In genomic region chr2:105749583-105750399, GRCh38 we compare ENCODE assay signal across 10 cellular contexts. TPM values are rescaled to one million over a fixed set of nuclear protein-coding genes. Genes with fewer than 3 reads are reported as not detected.
DNase-seq lines count a peak whose midpoint lies in the region; ATAC-seq, FAIRE-seq and TF ChIP-seq lines count a peak whose summit lies in the region.
"Had no signal": no experiment of that assay in that cellular context is flagged by ENCODE, and none has a peak within 500 bp of the region (broad histone marks: within the 10 kb centered on the region; RNA-seq: fewer than 3 reads in every experiment).

No MANE protein-coding gene starts in this region.

- no TSS peak for BruUV-seq in K562 (replicated peaks; lab: Mats Ljungman, UMichigan)

- H3K4me1 Mint-ChIP-seq in CD4-positive, alpha-beta T cell (ENCODE audit: low read depth): peaks cover 92% of the 10 kb centered on the region
- peaks cover 70% of the 10 kb centered on the region for H3K4me1 Mint-ChIP-seq in T-helper 2 cell treated with Interferon-gamma antibody and Interleukin-4, amounts not matched to agents 5 μg/mL and 100 μg/mL, for 36 hours (ENCODE audit: low read depth)
- peaks cover 46 to 91% (median 84%) of the 10 kb centered on the region in 4 donors for H3K4me1 Mint-ChIP-seq in naive thymus-derived CD8-positive, alpha-beta T cell

- peak; percentile 2 for ATAC-seq in CD4-positive, alpha-beta T cell (ENCODE audit: poor library complexity)
- ATAC-seq in K562 (no peak), GM19324 (IDR thresholded peaks at IDR 0.05; ENCODE audit: low FRiP score, unreplicated experiment) (no peak), GM21825 (IDR thresholded peaks at IDR 0.05; ENCODE audit: unreplicated experiment) (no peak)
- no peak for ATAC-seq in naive thymus-derived CD8-positive, alpha-beta T cell

- no peaks in the 10 kb centered on the region for H3K9me3 ChIP-seq in CD4-positive, alpha-beta T cell (ENCODE audit: control insufficient read depth, low read length)
- H3K9me3 ChIP-seq in K562 (replicated peaks; ENCODE audit: control insufficient read depth, insufficient read depth, low read depth, low read length): no peaks in the 10 kb centered on the region
- H3K9me3 ChIP-seq in prostate gland: no peaks in the 10 kb centered on the region
- H3K9me3 ChIP-seq: MG63 had no signal

- H2AFZ ChIP-seq in K562 (ENCODE audit: low read depth, low read length): no peak overlapping the region
- H2AFZ ChIP-seq: neural progenitor cell had no signal

- H3K79me2 ChIP-seq in K562 (ENCODE audit: control insufficient read depth, insufficient read depth, low read length): peaks cover 38% of the 10 kb centered on the region

- peak overlapping the region; percentile 52 for H3K27ac ChIP-seq in CD4-positive, alpha-beta T cell (ENCODE audit: low read depth, low read length)
- H3K27ac ChIP-seq in K562 (ENCODE audit: extremely low read depth, low read depth, low read length) (no peak overlapping the region), prostate gland (no peak overlapping the region)
- H3K27ac ChIP-seq: neural progenitor cell had no signal

- H3K4me2 ChIP-seq in K562 (ENCODE audit: insufficient read depth, low read length): no peak overlapping the region
- H3K4me2 ChIP-seq: neural progenitor cell had no signal

- H4K20me1 ChIP-seq in K562 (replicated peaks; ENCODE audit: control insufficient read depth, insufficient read depth, low read length): peaks cover 12% of the 10 kb centered on the region

- POLR2A ChIA-PET in CD4-positive, alpha-beta T cell (lab: Charles Lee): interaction anchor here (0.6 to 2.2 kb wide), 10 partner anchors 11 to 411 kb away, joined by 3 to 9 read pairs (median 4); no protein-coding TSS in a partner anchor
- POLR2A ChIA-PET in K562 (lab: Yijun Ruan, JAX): interaction anchor here (1.0 kb wide), 1 partner anchor 9 kb away, joined by 3 read pairs; no protein-coding TSS in a partner anchor
- POLR2A ChIA-PET in naive thymus-derived CD8-positive, alpha-beta T cell (lab: Charles Lee): interaction anchor here (0.6 to 3.9 kb wide), 14 partner anchors 8 to 347 kb away, joined by 3 to 28 read pairs (median 4); no protein-coding TSS in a partner anchor

- CTCF ChIA-PET in CD4-positive, alpha-beta T cell (lab: Charles Lee): interaction anchor here (1.0 to 1.7 kb wide), 6 partner anchors 8 to 348 kb away, joined by 4 to 5 read pairs (median 4); no protein-coding TSS in a partner anchor
- CTCF ChIA-PET in K562 (lab: Yijun Ruan, JAX; ENCODE audit: low intra/inter-chr PET ratio): no interaction called here

- H3K9me1 ChIP-seq in K562 (ENCODE audit: control insufficient read depth, insufficient read depth, low read length): no peaks in the 10 kb centered on the region

- no peak overlapping the region for H3K4me3 ChIP-seq in K562
- H3K4me3 ChIP-seq in prostate gland: no peak overlapping the region
- H3K4me3 ChIP-seq: MG63, neural progenitor cell had no signal

- TF ChIP-seq EP300 in K562 (IDR thresholded peaks at IDR 0.05; ENCODE audit: low read length): no peak

- DNase-seq in CD4-positive, alpha-beta T cell: peak in 2 of 10 experiments; percentile 24 to 56
- no peak for DNase-seq in T-helper 2 cell treated with Interferon-gamma antibody and Interleukin-4, amounts not matched to agents 5 μg/mL and 100 μg/mL, for 36 hours (ENCODE audit: low spot score)
- DNase-seq in K562 (ENCODE audit: extremely low read depth in 1 of 4, low spot score in 3 of 4) (no peak), NAMALWA (ENCODE audit: low spot score) (no peak), prostate gland (ENCODE audit: low spot score) (no peak)
- no peak for DNase-seq in naive thymus-derived CD8-positive, alpha-beta T cell
- DNase-seq: MG63 had no signal

- H3K9ac ChIP-seq in K562 (ENCODE audit: insufficient read depth in 1 of 2, low read depth in 2 of 2, low read length in 2 of 2): 0 out of 4 replicates have a peak overlapping the region, but pooled peaks of 1 of the 2 experiments have one; percentile 0
- H3K9ac ChIP-seq: neural progenitor cell had no signal

- peaks cover 84% of the 10 kb centered on the region for H3K36me3 Mint-ChIP-seq in CD4-positive, alpha-beta T cell (ENCODE audit: low read depth)
- H3K36me3 Mint-ChIP-seq in T-helper 2 cell treated with Interferon-gamma antibody and Interleukin-4, amounts not matched to agents 5 μg/mL and 100 μg/mL, for 36 hours (ENCODE audit: low read depth): peaks cover 65% of the 10 kb centered on the region
- peaks cover 0 to 64% (median 16%) of the 10 kb centered on the region in 3 donors for H3K36me3 Mint-ChIP-seq in naive thymus-derived CD8-positive, alpha-beta T cell

- intact Hi-C loops in CD4-positive, alpha-beta T cell (cut with DNase I, micrococcal nuclease): loop anchor here (5.0 to 10.0 kb wide), 8 partner anchors 38 to 415 kb away; partner anchors contain the start of gene C2orf49 (in 1 of the 2)
- intact Hi-C loops in K562 (cut with micrococcal nuclease): loop anchor here (5.0 kb wide), 1 partner anchor 172 kb away; no protein-coding TSS in a partner anchor
- intact Hi-C loops in prostate gland (cut with DNase I): loop anchor here (5.0 kb wide), 1 partner anchor 323 kb away; no protein-coding TSS in a partner anchor

- in situ Hi-C loops in K562 (cut with MboI): no loop called here

- no peaks in the 10 kb centered on the region for H3K27me3 Mint-ChIP-seq in CD4-positive, alpha-beta T cell
- no peaks in the 10 kb centered on the region for H3K27me3 Mint-ChIP-seq in T-helper 2 cell treated with Interferon-gamma antibody and Interleukin-4, amounts not matched to agents 5 μg/mL and 100 μg/mL, for 36 hours (ENCODE audit: low read depth)
- no peaks in the 10 kb centered on the region for H3K27me3 Mint-ChIP-seq in naive thymus-derived CD8-positive, alpha-beta T cell

- FAIRE-seq in K562 (lab: Jason Lieb, UNC): no peak

- peak overlapping the region; percentile 83 for H3K4me3 Mint-ChIP-seq in CD4-positive, alpha-beta T cell
- H3K4me3 Mint-ChIP-seq in T-helper 2 cell treated with Interferon-gamma antibody and Interleukin-4, amounts not matched to agents 5 μg/mL and 100 μg/mL, for 36 hours: peak overlapping the region; percentile 77
- H3K4me3 Mint-ChIP-seq in naive thymus-derived CD8-positive, alpha-beta T cell: peak overlapping the region; percentile 71 to 99 (median 94)
- H3K4me3 Mint-ChIP-seq: neural progenitor cell had no signal

- WGBS in K562 (ENCODE audit: insufficient coverage, low coverage, missing lambda C conversion rate): 63% methylated on average over 18 of the region's 18 CpGs
- 89% methylated on average over 18 of the region's 18 CpGs for WGBS in prostate gland

- TF ChIP-seq CTCF in CD4-positive, alpha-beta T cell (IDR thresholded peaks at IDR 0.05): no peak
- TF ChIP-seq CTCF in K562 (IDR thresholded peaks at IDR 0.05 in 2 of 3, conservative IDR thresholded peaks at IDR 0.05 in 1 of 3; ENCODE audit: insufficient read depth in 2 of 3, low read depth in 1 of 3, low read length in 3 of 3): no peak
- no peak for TF ChIP-seq CTCF in prostate gland (IDR thresholded peaks at IDR 0.05)

- H3K9me3 Mint-ChIP-seq in CD4-positive, alpha-beta T cell: no peaks in the 10 kb centered on the region
- H3K9me3 Mint-ChIP-seq in T-helper 2 cell treated with Interferon-gamma antibody and Interleukin-4, amounts not matched to agents 5 μg/mL and 100 μg/mL, for 36 hours: no peaks in the 10 kb centered on the region
- peaks cover 0 to 1% (median 0%) of the 10 kb centered on the region in 9 donors for H3K9me3 Mint-ChIP-seq in naive thymus-derived CD8-positive, alpha-beta T cell

- H3K27ac Mint-ChIP-seq in CD4-positive, alpha-beta T cell: peak overlapping the region; percentile 98
- peak overlapping the region; percentile 59 for H3K27ac Mint-ChIP-seq in T-helper 2 cell treated with Interferon-gamma antibody and Interleukin-4, amounts not matched to agents 5 μg/mL and 100 μg/mL, for 36 hours
- peak overlapping the region; percentile 82 to 98 (median 97) for H3K27ac Mint-ChIP-seq in naive thymus-derived CD8-positive, alpha-beta T cell
- H3K27ac Mint-ChIP-seq: neural progenitor cell had no signal

- H3K27me3 ChIP-seq in CD4-positive, alpha-beta T cell (ENCODE audit: control insufficient read depth, insufficient read depth, low read length): no peaks in the 10 kb centered on the region
- H3K27me3 ChIP-seq in K562 (ENCODE audit: control insufficient read depth in 2 of 2, insufficient read depth in 2 of 2, low read length in 2 of 2) (no peaks in the 10 kb centered on the region), prostate gland (replicated peaks; ENCODE audit: insufficient read depth) (no peaks in the 10 kb centered on the region)
- H3K27me3 ChIP-seq: MG63 had no signal

- H3K36me3 ChIP-seq in K562 (ENCODE audit: control insufficient read depth, insufficient read depth, low read length) (peaks cover 4% of the 10 kb centered on the region; the same call in 2 of the 3 replicates), prostate gland (no peaks in the 10 kb centered on the region)
- H3K36me3 ChIP-seq: neural progenitor cell had no signal

- no peak for TF ChIP-seq RAD21 in K562 (CRISPR knock-in tag; conservative IDR thresholded peaks at IDR 0.05 in 1 of 2, IDR thresholded peaks at IDR 0.05 in 1 of 2)

- TF ChIP-seq POLR2A in K562 (conservative IDR thresholded peaks at IDR 0.05): no peak
- TF ChIP-seq POLR2A in prostate gland (IDR thresholded peaks at IDR 0.05): no peak

- peaks cover 12 to 13% of the 10 kb centered on the region in 2 experiments for H3K4me1 ChIP-seq in K562 (replicated peaks in 1 of 2; ENCODE audit: control insufficient read depth in 2 of 2, insufficient read depth in 2 of 2, low read length in 2 of 2)
- H3K4me1 ChIP-seq in prostate gland (replicated peaks): no peaks in the 10 kb centered on the region

RNA-seq across cellular contexts. Expression of gene NCK2, which starts 5.1 kb away (rescaled TPM):
- 10 to 100 TPM; 92.1 to 92.3 TPM for total RNA-seq in CD4-positive, alpha-beta T cell
- total RNA-seq in K562 (2011; cell fraction: chromatin; rRNA removed; ENCODE audit: low replicate concordance): 6.2 and 7.3 TPM in 2 replicates
- 5.0 and 5.1 TPM in 2 replicates for total RNA-seq in K562 (2011; cell fraction: nucleolus; rRNA removed)
- 4.7 and 4.8 TPM in 2 replicates for total RNA-seq in K562 (2011; cell fraction: nucleoplasm; rRNA removed)
- 23.2 and 24.6 TPM in 2 replicates for total RNA-seq in K562 (2014; rRNA removed)
- total RNA-seq in K562 (2014; rRNA removed; fragmentation: Illumina TruSeq; extraction: Trizol): 8.6 and 10.8 TPM in 2 replicates
- total RNA-seq in K562 (2015; rRNA removed; fragmentation: Illumina TruSeq; extraction: Trizol): 19.6 and 21.4 TPM in 2 replicates
- 25.8 and 27.9 TPM in 2 replicates for total RNA-seq in K562 (2021)
- polyA plus RNA-seq in K562 (2011; rRNA removed): 4.5 and 4.8 TPM in 2 replicates
- 4.3 and 7.8 TPM in 2 replicates for polyA plus RNA-seq in K562 (2011; cell fraction: cytosol; rRNA removed)
- polyA plus RNA-seq in K562 (2011; cell fraction: nucleus; rRNA removed): 3.6 and 5.1 TPM in 2 replicates
- 27.1 and 38.2 TPM in 2 replicates for polyA plus RNA-seq in K562 (2012)
- polyA plus RNA-seq in K562 (2014; fragmentation: Illumina TruSeq; extraction: Trizol): 15.9 and 21.9 TPM in 2 replicates
- polyA plus RNA-seq in K562 (2014; fragmentation: Nextera tagmentation; extraction: Ambion mirVana): 1 to 10 TPM in 1 of 2 experiments, under 1 TPM in 1; 0.90 to 1.8 TPM
- polyA plus RNA-seq in K562 (2014; rRNA removed): 24.3 and 26.3 TPM in 2 replicates
- polyA minus RNA-seq in K562 (2011; rRNA and poly(A)+ RNA removed): 4.3 and 7.2 TPM in 2 replicates
- polyA minus RNA-seq in K562 (2011; cell fraction: cytosol; rRNA and poly(A)+ RNA removed): 2.0 and 2.6 TPM in 2 replicates
- 4.7 and 5.4 TPM in 2 replicates for polyA minus RNA-seq in K562 (2011; cell fraction: nucleus; rRNA and poly(A)+ RNA removed)
- total RNA-seq in naive thymus-derived CD8-positive, alpha-beta T cell: 100 to 1,000 TPM; 119 to 124 TPM
- 100 to 1,000 TPM in 1 of 3 donors, 10 to 100 TPM in 2; 36.6 to 110 (median 67.8) TPM for polyA plus RNA-seq in naive thymus-derived CD8-positive, alpha-beta T cell
- total RNA-seq in prostate gland: 100 to 1,000 TPM in 1 of 2 donors, 10 to 100 TPM in 1; 39.0 to 144 TPM
